In genomic region chr19:2923510-2923909, GRCh38 we compare ENCODE assay signal across 10 cellular contexts. TPM values are rescaled to one million over a fixed set of nuclear protein-coding genes. Genes with fewer than 3 reads are reported as not detected.
DNase-seq lines count a peak whose midpoint lies in the region; ATAC-seq and TF ChIP-seq lines count a peak whose summit lies in the region.
"Had no signal": no experiment of that assay in that cellular context is flagged by ENCODE, and none has a peak within 500 bp of the region (broad histone marks: within the 10 kb centered on the region; RNA-seq: fewer than 3 reads in every experiment).

No MANE protein-coding gene starts in this region.

- 41% methylated on average over 4 of the region's 4 CpGs for WGBS in gastroesophageal sphincter (ENCODE audit: low coverage in 1 of 2), 2 donors

- TF ChIP-seq CTCF in gastroesophageal sphincter (IDR thresholded peaks at IDR 0.05) = no peak

- TF ChIP-seq EP300 in gastroesophageal sphincter (IDR thresholded peaks at IDR 0.05) = no peak

- H3K27ac ChIP-seq in gastroesophageal sphincter = peak overlapping the region in 1 of 4 donors; percentile 31
- H3K27ac ChIP-seq: thyroid gland had no signal

- TF ChIP-seq POLR2A in gastroesophageal sphincter (IDR thresholded peaks at IDR 0.05) (no peak), GM18505 (IDR thresholded peaks at IDR 0.05; ENCODE audit: borderline replicate concordance, extremely low read depth, insufficient read depth, insufficient read length) (no peak)

- peaks cover 0 to 15% of the 10 kb centered on the region in 2 donors for H3K36me3 ChIP-seq in gastroesophageal sphincter
- H3K36me3 ChIP-seq: thyroid gland had no signal

- DNase-seq in DMS79 treated with DMSO at 0.1 percent for 48 hours (lab: John Stamatoyannopoulos, UW) = peak; percentile 51
- peak; percentile 28 for DNase-seq in NCI-H526 treated with DMSO at 0.1 percent for 48 hours (lab: John Stamatoyannopoulos, UW)
- DNase-seq in SKM-1 (lab: John Stamatoyannopoulos, UW; ENCODE audit: unreplicated experiment) = no peak
- DNase-seq: NCI-H1930 had no signal

- no peak overlapping the region for H3K4me3 ChIP-seq in gastroesophageal sphincter
- H3K4me3 ChIP-seq: thyroid gland had no signal

- H3K4me1 ChIP-seq in gastroesophageal sphincter = peaks cover 0 to 7% (median 0%) of the 10 kb centered on the region in 3 donors

- H3K9me3 ChIP-seq in gastroesophageal sphincter = no peaks in the 10 kb centered on the region
- H3K9me3 ChIP-seq: thyroid gland had no signal

- H3K27me3 ChIP-seq in gastroesophageal sphincter = no peaks in the 10 kb centered on the region
- H3K27me3 ChIP-seq: thyroid gland had no signal

- ATAC-seq in gastroesophageal sphincter (peak; percentile 82), GM18505 (IDR thresholded peaks at IDR 0.05; ENCODE audit: unreplicated experiment) (no peak), GM21786 (IDR thresholded peaks at IDR 0.05; ENCODE audit: unreplicated experiment) (no peak)
- ATAC-seq: activated T-helper 17 cell treated with anti-CD3 and anti-CD28 coated beads, Interleukin-2, amount 50 U/mL, for 72 hours had no signal

RNA-seq across cellular contexts. Expression of gene ZNF77, which starts 21.3 kb away (rescaled TPM):
- total RNA-seq in gastroesophageal sphincter = 1 to 10 TPM; 2.2 to 6.8 (median 3.4) TPM

RNA-seq across cellular contexts. Expression of gene ZNF57, which starts 22.8 kb away (rescaled TPM):
- 1 to 10 TPM; 1.3 to 3.8 (median 2.8) TPM for total RNA-seq in gastroesophageal sphincter

RNA-seq across cellular contexts. Expression of gene TLE6, which starts 53.9 kb away (rescaled TPM):
- under 1 TPM in 3 of 4 donors, not detected in 1; 0.19 to 0.64 (median 0.40) TPM for total RNA-seq in gastroesophageal sphincter
- total RNA-seq: mononuclear cell had no signal

RNA-seq across cellular contexts. Expression of gene ZNF556, which starts 56.4 kb away (rescaled TPM):
- total RNA-seq in gastroesophageal sphincter = under 1 TPM in 3 of 4 donors, not detected in 1; 0.27 to 0.47 (median 0.27) TPM
- total RNA-seq: mononuclear cell, thyroid gland had no signal
